Comparison of ENCODE assay signal across 2 cellular contexts in genomic region chr9:14087576-14087975, GRCh38.
TF ChIP-seq lines count a peak whose summit lies in the region.

No MANE protein-coding gene starts in this region.

TF ChIP-seq in GM23338, 12 proteins besides CTCF, POLR2A, EP300 and RAD21:
- TF ChIP-seq JUNB (IDR thresholded peaks at IDR 0.05; ENCODE audit: unreplicated experiment), result no peak
- TF ChIP-seq EZH2phosphoT487 (IDR thresholded peaks at IDR 0.05; ENCODE audit: unreplicated experiment), result no peak
- TF ChIP-seq REST (IDR thresholded peaks at IDR 0.05; ENCODE audit: unreplicated experiment), result no peak
- TF ChIP-seq, protein P1, sequence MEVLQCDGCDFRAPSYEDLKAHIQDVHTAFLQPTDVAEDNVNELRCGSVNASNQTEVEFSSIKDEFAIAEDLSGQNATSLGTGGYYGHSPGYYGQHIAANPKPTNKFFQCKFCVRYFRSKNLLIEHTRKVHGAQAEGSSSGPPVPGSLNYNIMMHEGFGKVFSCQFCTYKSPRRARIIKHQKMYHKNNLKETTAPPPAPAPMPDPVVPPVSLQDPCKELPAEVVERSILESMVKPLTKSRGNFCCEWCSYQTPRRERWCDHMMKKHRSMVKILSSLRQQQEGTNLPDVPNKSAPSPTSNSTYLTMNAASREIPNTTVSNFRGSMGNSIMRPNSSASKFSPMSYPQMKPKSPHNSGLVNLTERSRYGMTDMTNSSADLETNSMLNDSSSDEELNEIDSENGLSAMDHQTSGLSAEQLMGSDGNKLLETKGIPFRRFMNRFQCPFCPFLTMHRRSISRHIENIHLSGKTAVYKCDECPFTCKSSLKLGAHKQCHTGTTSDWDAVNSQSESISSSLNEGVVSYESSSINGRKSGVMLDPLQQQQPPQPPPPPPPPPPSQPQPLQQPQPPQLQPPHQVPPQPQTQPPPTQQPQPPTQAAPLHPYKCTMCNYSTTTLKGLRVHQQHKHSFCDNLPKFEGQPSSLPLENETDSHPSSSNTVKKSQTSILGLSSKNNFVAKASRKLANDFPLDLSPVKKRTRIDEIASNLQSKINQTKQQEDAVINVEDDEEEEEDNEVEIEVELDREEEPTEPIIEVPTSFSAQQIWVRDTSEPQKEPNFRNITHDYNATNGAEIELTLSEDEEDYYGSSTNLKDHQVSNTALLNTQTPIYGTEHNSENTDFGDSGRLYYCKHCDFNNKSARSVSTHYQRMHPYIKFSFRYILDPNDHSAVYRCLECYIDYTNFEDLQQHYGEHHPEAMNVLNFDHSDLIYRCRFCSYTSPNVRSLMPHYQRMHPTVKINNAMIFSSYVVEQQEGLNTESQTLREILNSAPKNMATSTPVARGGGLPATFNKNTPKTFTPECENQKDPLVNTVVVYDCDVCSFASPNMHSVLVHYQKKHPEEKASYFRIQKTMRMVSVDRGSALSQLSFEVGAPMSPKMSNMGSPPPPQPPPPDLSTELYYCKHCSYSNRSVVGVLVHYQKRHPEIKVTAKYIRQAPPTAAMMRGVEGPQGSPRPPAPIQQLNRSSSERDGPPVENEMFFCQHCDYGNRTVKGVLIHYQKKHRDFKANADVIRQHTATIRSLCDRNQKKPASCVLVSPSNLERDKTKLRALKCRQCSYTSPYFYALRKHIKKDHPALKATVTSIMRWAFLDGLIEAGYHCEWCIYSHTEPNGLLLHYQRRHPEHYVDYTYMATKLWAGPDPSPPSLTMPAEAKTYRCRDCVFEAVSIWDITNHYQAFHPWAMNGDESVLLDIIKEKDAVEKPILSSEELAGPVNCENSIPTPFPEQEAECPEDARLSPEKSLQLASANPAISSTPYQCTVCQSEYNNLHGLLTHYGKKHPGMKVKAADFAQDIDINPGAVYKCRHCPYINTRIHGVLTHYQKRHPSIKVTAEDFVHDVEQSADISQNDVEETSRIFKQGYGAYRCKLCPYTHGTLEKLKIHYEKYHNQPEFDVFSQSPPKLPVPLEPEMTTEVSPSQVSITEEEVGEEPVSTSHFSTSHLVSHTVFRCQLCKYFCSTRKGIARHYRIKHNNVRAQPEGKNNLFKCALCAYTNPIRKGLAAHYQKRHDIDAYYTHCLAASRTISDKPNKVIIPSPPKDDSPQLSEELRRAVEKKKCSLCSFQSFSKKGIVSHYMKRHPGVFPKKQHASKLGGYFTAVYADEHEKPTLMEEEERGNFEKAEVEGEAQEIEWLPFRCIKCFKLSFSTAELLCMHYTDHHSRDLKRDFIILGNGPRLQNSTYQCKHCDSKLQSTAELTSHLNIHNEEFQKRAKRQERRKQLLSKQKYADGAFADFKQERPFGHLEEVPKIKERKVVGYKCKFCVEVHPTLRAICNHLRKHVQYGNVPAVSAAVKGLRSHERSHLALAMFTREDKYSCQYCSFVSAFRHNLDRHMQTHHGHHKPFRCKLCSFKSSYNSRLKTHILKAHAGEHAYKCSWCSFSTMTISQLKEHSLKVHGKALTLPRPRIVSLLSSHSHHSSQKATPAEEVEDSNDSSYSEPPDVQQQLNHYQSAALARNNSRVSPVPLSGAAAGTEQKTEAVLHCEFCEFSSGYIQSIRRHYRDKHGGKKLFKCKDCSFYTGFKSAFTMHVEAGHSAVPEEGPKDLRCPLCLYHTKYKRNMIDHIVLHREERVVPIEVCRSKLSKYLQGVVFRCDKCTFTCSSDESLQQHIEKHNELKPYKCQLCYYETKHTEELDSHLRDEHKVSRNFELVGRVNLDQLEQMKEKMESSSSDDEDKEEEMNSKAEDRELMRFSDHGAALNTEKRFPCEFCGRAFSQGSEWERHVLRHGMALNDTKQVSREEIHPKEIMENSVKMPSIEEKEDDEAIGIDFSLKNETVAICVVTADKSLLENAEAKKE (CRISPR knock-in tag; IDR thresholded peaks at IDR 0.05), result no peak
- TF ChIP-seq ETS1 (IDR thresholded peaks at IDR 0.05), result no peak
- no peak for TF ChIP-seq POLR2AphosphoS5 (IDR thresholded peaks at IDR 0.05; ENCODE audit: low read depth)
- TF ChIP-seq ZNF114 (CRISPR knock-in tag; IDR thresholded peaks at IDR 0.05), result no peak
- no peak for TF ChIP-seq CREB1 (CRISPR knock-in tag; IDR thresholded peaks at IDR 0.05; ENCODE audit: low read depth)
- no peak for TF ChIP-seq NANOG (IDR thresholded peaks at IDR 0.05; ENCODE audit: borderline replicate concordance)
- TF ChIP-seq ZNF331 (CRISPR knock-in tag; IDR thresholded peaks at IDR 0.05; ENCODE audit: low read depth), result no peak
- no peak for TF ChIP-seq EZH2 (IDR thresholded peaks at IDR 0.05; ENCODE audit: low read depth, unreplicated experiment)
- no peak for TF ChIP-seq STAT1 (IDR thresholded peaks at IDR 0.05; ENCODE audit: unreplicated experiment)
TF ChIP-seq in GM23338: peak in this region for 0.

TF ChIP-seq in H1, 55 proteins besides CTCF, POLR2A, EP300 and RAD21:
- TF ChIP-seq HDAC2 (IDR thresholded peaks at IDR 0.05; ENCODE audit: borderline replicate concordance in 1 of 2, low read depth in 2 of 2, low read length in 2 of 2), result no peak
- peak; percentile 59; the same call in 1 of the 2 replicates for TF ChIP-seq YY1 (IDR thresholded peaks at IDR 0.05; ENCODE audit: low read depth, low read length)
